18 cellular contexts compared by ENCODE assay signal in genomic region chr1:113890816-113891215, GRCh38.
"Had no signal": no experiment of that assay in that cellular context is flagged by ENCODE, and none has a peak within 500 bp of the region (broad histone marks: within the 10 kb centered on the region; RNA-seq: fewer than 3 reads in every experiment).

No MANE protein-coding gene starts in this region.

- H3K36me3 ChIP-seq: uterus had no signal

- H3K4me1 Mint-ChIP-seq: naive B cell had no signal

- H3K4me3 ChIP-seq: dorsolateral prefrontal cortex, heart left ventricle, psoas muscle, right lobe of liver, tibial artery, upper lobe of left lung, uterus had no signal

- ATAC-seq: heart left ventricle, psoas muscle, right lobe of liver had no signal

- H3K4me1 ChIP-seq: heart left ventricle, psoas muscle, right lobe of liver, tibial artery, upper lobe of left lung, uterus had no signal

- H3K4me3 Mint-ChIP-seq: naive B cell had no signal

- H3K9me3 ChIP-seq: heart left ventricle, neutrophil, psoas muscle, right lobe of liver, tibial artery, upper lobe of left lung, uterus had no signal

- H3K9me3 Mint-ChIP-seq: naive B cell had no signal

- H3K27me3 ChIP-seq: dorsolateral prefrontal cortex, heart left ventricle, neutrophil, right lobe of liver, tibial artery, upper lobe of left lung, uterus had no signal

- H3K27me3 Mint-ChIP-seq: naive B cell had no signal

- H3K27ac ChIP-seq: dorsolateral prefrontal cortex, heart left ventricle, neutrophil, psoas muscle, right lobe of liver, tibial artery, upper lobe of left lung, uterus had no signal

- DNase-seq: cortex of kidney; dorsolateral prefrontal cortex; effector CD8-positive, alpha-beta T cell; foreskin melanocyte; heart left ventricle; hippocampal formation; kidney glomerular epithelial cell; mesendoderm; naive B cell; psoas muscle; retina; right lobe of liver; stimulated activated CD4-positive, alpha-beta T cell treated with anti-CD3 and anti-CD28 coated beads, Interleukin-1b, Interleukin-23, amount 100 ng/mL, for 48 hours; stimulated activated naive CD4-positive, alpha-beta T cell treated with Interleukin-2 at 50 U/mL for 16 hours; tibial artery; upper lobe of left lung; uterus had no signal
